8 cellular contexts compared by ENCODE assay signal in the genomic region with DNA sequence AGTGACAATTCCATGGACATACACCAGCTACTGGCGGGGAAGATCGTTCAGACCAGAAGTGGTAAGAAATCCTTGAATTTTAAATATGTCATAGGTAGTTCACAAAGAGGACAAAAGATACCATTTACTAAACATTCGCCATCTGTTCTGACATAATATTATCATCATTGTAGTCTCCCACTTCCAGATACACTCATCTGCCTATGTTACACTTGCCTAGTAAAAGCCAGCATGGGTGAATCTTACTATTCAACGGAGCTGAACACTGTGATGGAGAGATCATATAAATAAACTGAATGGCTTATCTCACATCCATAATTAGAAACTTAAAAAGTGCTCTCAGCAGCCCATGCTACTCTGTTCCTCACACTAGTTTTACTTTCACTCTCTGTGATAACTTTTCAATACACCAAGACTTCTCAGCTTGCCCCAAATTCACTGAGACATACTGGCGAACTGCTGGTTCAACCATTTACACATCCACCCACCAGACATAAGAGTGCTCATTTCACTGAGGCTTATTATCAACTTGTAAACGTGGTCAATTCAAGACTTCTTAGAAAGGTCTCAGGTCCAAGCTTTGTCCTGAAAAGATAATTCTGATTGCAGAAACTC. TPM values are rescaled to one million over a fixed set of nuclear protein-coding genes. Genes with fewer than 3 reads are reported as not detected.
DNase-seq lines count a peak whose midpoint lies in the region; ATAC-seq and TF ChIP-seq lines count a peak whose summit lies in the region.

No MANE protein-coding gene starts in this region.

- peaks cover 0 to 5% (median 0%) of the 10 kb centered on the region in 8 donors for H3K9me3 Mint-ChIP-seq in CD4-positive, alpha-beta memory T cell
- H3K9me3 Mint-ChIP-seq in WTC11 = no peaks in the 10 kb centered on the region

- peaks cover 4 to 32% of the 10 kb centered on the region in 2 donors for H3K36me3 Mint-ChIP-seq in CD4-positive, alpha-beta memory T cell
- H3K36me3 Mint-ChIP-seq in WTC11 = no peaks in the 10 kb centered on the region

- peaks cover 42% of the 10 kb centered on the region for H3K4me1 ChIP-seq in CD4-positive, alpha-beta memory T cell (ENCODE audit: insufficient read depth, low read length)
- H3K4me1 ChIP-seq in heart right ventricle (peaks cover 2 to 44% (median 36%) of the 10 kb centered on the region in 9 donors), skeletal muscle tissue (ENCODE audit: control insufficient read depth in 3 of 3, insufficient read depth in 3 of 3, low read length in 3 of 3) (peaks cover 6 to 20% (median 18%) of the 10 kb centered on the region in 3 donors)

- H3K9me3 ChIP-seq in CD4-positive, alpha-beta memory T cell (ENCODE audit: control insufficient read depth in 1 of 2, low read length in 2 of 2) = no peaks in the 10 kb centered on the region
- H3K9me3 ChIP-seq in heart right ventricle (no peaks in the 10 kb centered on the region), skeletal muscle tissue (ENCODE audit: control insufficient read depth in 3 of 3, low read length in 3 of 3) (no peaks in the 10 kb centered on the region)

- 15 to 18% methylated on average over 6 of the region's 6 CpGs for WGBS in heart right ventricle, 2 donors

- H3K27ac Mint-ChIP-seq in CD4-positive, alpha-beta memory T cell = peak overlapping the region; percentile 95 to 100 (median 100)
- H3K27ac Mint-ChIP-seq in WTC11 = peak overlapping the region; percentile 98

- peaks cover 35 to 51% (median 44%) of the 10 kb centered on the region in 4 donors for H3K4me1 Mint-ChIP-seq in CD4-positive, alpha-beta memory T cell
- H3K4me1 Mint-ChIP-seq in WTC11 = peaks cover 41% of the 10 kb centered on the region

- POLR2A ChIA-PET in CD4-positive, alpha-beta memory T cell (lab: Charles Lee; ENCODE audit: partially characterized antibody) = interaction anchor here (0.8 to 3.4 kb wide), 21 partner anchors 8 to 1592 kb away, joined by 3 to 34 read pairs (median 5); a partner anchor contains a TSS
- POLR2A ChIA-PET in WTC11 (lab: Charles Lee) = interaction anchor here (0.8 to 1.7 kb wide), 4 partner anchors 9 to 265 kb away, joined by 3 read pairs; no protein-coding TSS in a partner anchor

- DNase-seq in CD4-positive, alpha-beta memory T cell = no peak
- DNase-seq in WTC11 (ENCODE audit: low spot score) (no peak), heart right ventricle (no peak), NCI-H128 (lab: John Stamatoyannopoulos, UW; ENCODE audit: unreplicated experiment) (no peak), Ammon's horn (ENCODE audit: low spot score) (no peak)

- peak overlapping the region; percentile 90 to 99 (median 93) for H3K4me3 Mint-ChIP-seq in CD4-positive, alpha-beta memory T cell
- H3K4me3 Mint-ChIP-seq in WTC11 = peak overlapping the region; percentile 95

- H3K27me3 Mint-ChIP-seq in CD4-positive, alpha-beta memory T cell = no peaks in the 10 kb centered on the region
- H3K27me3 Mint-ChIP-seq in WTC11 (ENCODE audit: low read depth) = no peaks in the 10 kb centered on the region

- peak overlapping the region; percentile 45 to 99 for H3K4me3 ChIP-seq in CD4-positive, alpha-beta memory T cell (ENCODE audit: low read length in 2 of 2)
- peak overlapping the region; percentile 77 to 99 (median 90) for H3K4me3 ChIP-seq in heart right ventricle
- peak overlapping the region; percentile 91 to 98 (median 94) for H3K4me3 ChIP-seq in skeletal muscle tissue (ENCODE audit: low read length in 3 of 3)

- CTCF ChIA-PET in CD4-positive, alpha-beta memory T cell (lab: Charles Lee; ENCODE audit: partially characterized antibody) = interaction anchor here (0.6 to 3.3 kb wide), 33 partner anchors 9 to 1690 kb away, joined by 3 to 30 read pairs (median 5); a partner anchor contains a TSS
- CTCF ChIA-PET in WTC11 (lab: Charles Lee) = interaction anchor here (0.6 to 2.2 kb wide), 22 partner anchors 9 to 518 kb away, joined by 3 to 9 read pairs (median 5); a partner anchor contains a TSS

- TF ChIP-seq CTCF in WTC11 (IDR thresholded peaks at IDR 0.05) (no peak), heart right ventricle (IDR thresholded peaks at IDR 0.05) (peak in 2 of 9 donors; percentile 44 to 81)

- intact Hi-C loops in CD4-positive, alpha-beta memory T cell (cut with micrococcal nuclease) = loop anchor here (1.0 to 10.0 kb wide), 10 partner anchors 24 to 1591 kb away; a partner anchor contains a TSS
- intact Hi-C loops in heart right ventricle (cut with DNase I) = loop anchor here in 2 of 10 donors (5.0 to 10.0 kb wide), 2 partner anchors 170 to 297 kb away; a partner anchor contains a TSS

- no peaks in the 10 kb centered on the region for H3K36me3 ChIP-seq in CD4-positive, alpha-beta memory T cell (ENCODE audit: insufficient read depth, low read length)
- H3K36me3 ChIP-seq in heart right ventricle (peaks cover 0 to 3% (median 0%) of the 10 kb centered on the region in 9 donors), skeletal muscle tissue (ENCODE audit: control insufficient read depth in 3 of 3, insufficient read depth in 3 of 3, low read length in 3 of 3) (no peaks in the 10 kb centered on the region)

- ATAC-seq in GM19438 (IDR thresholded peaks at IDR 0.05; ENCODE audit: low read depth, unreplicated experiment) (peak; percentile 47), HG03378 (IDR thresholded peaks at IDR 0.05; ENCODE audit: unreplicated experiment) (peak; percentile 68), WTC11 (peak; percentile 3), heart right ventricle (peak; percentile 45 to 75 (median 65))

- no peaks in the 10 kb centered on the region for H3K27me3 ChIP-seq in CD4-positive, alpha-beta memory T cell (ENCODE audit: insufficient read depth, low read length)
- no peaks in the 10 kb centered on the region for H3K27me3 ChIP-seq in heart right ventricle
- H3K27me3 ChIP-seq in skeletal muscle tissue (ENCODE audit: control insufficient read depth in 3 of 3, insufficient read depth in 3 of 3, low read length in 3 of 3) = no peaks in the 10 kb centered on the region

- peak overlapping the region; percentile 100 for H3K27ac ChIP-seq in CD4-positive, alpha-beta memory T cell (ENCODE audit: low read depth, low read length)
- H3K27ac ChIP-seq in heart right ventricle = peak overlapping the region; percentile 92 to 100 (median 98)
- peak overlapping the region; percentile 99 for H3K27ac ChIP-seq in skeletal muscle tissue (ENCODE audit: low read depth, low read length)

- H3K9ac ChIP-seq in skeletal muscle tissue (ENCODE audit: low read depth in 1 of 3, low read length in 3 of 3) = peak overlapping the region; percentile 90 to 100 (median 98)

TF ChIP-seq in WTC11, 78 proteins besides CTCF, POLR2A, EP300 and RAD21:
- no peak for TF ChIP-seq ELF4 (CRISPR knock-in tag; IDR thresholded peaks at IDR 0.05; ENCODE audit: low read depth)
- TF ChIP-seq, protein P1, sequence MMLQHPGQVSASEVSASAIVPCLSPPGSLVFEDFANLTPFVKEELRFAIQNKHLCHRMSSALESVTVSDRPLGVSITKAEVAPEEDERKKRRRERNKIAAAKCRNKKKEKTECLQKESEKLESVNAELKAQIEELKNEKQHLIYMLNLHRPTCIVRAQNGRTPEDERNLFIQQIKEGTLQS (CRISPR knock-in tag; conservative IDR thresholded peaks at IDR 0.05) = no peak
- TF ChIP-seq, protein P2, sequence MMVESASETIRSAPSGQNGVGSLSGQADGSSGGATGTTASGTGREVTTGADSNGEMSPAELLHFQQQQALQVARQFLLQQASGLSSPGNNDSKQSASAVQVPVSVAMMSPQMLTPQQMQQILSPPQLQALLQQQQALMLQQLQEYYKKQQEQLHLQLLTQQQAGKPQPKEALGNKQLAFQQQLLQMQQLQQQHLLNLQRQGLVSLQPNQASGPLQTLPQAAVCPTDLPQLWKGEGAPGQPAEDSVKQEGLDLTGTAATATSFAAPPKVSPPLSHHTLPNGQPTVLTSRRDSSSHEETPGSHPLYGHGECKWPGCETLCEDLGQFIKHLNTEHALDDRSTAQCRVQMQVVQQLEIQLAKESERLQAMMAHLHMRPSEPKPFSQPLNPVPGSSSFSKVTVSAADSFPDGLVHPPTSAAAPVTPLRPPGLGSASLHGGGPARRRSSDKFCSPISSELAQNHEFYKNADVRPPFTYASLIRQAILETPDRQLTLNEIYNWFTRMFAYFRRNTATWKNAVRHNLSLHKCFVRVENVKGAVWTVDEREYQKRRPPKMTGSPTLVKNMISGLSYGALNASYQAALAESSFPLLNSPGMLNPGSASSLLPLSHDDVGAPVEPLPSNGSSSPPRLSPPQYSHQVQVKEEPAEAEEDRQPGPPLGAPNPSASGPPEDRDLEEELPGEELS (CRISPR knock-in tag; IDR thresholded peaks at IDR 0.05) = no peak
- TF ChIP-seq, protein P3, sequence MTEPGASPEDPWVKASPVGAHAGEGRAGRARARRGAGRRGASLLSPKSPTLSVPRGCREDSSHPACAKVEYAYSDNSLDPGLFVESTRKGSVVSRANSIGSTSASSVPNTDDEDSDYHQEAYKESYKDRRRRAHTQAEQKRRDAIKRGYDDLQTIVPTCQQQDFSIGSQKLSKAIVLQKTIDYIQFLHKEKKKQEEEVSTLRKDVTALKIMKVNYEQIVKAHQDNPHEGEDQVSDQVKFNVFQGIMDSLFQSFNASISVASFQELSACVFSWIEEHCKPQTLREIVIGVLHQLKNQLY (CRISPR knock-in tag; IDR thresholded peaks at IDR 0.05) = no peak
TF ChIP-seq in WTC11: peak in this region for 0.

RNA-seq across cellular contexts. Expression of a gene that starts 0.5 kb away (rescaled TPM):
- 100 to 1,000 TPM; 279 to 298 TPM for total RNA-seq in CD4-positive, alpha-beta memory T cell
- 100 to 1,000 TPM in 1 of 2 donors, 10 to 100 TPM in 1; 12.4 to 123 TPM for polyA plus RNA-seq in CD4-positive, alpha-beta memory T cell
- total RNA-seq in WTC11 (2021) = 199 to 236 TPM (median 203 TPM) in 3 replicates
- 10 to 100 TPM; 47.6 to 77.2 (median 60.0) TPM for total RNA-seq in heart right ventricle
- polyA plus RNA-seq in heart right ventricle = 10 to 100 TPM; 15.1 to 46.8 TPM
- total RNA-seq in skeletal muscle tissue = 32.4 TPM

Comparison
In these comparisons a context has a peak if more than half of its experiments do, and no peak if none do; other contexts are left out.
1. ATAC-seq: peak in every context shown above with its lines; median percentile 68 in HG03378; 65 in heart right ventricle; 47 in GM19438; 3 in WTC11.